ENCODE assay signal across 11 cellular contexts in genomic region chr19:41428481-41428859, GRCh38. TPM values are rescaled to one million over a fixed set of nuclear protein-coding genes. Genes with fewer than 3 reads are reported as not detected.
A peak's percentile ranks its signal among the peaks of the same experiment; 100 is the strongest.
DNase-seq lines count a peak whose midpoint lies in the region; ATAC-seq and TF ChIP-seq lines count a peak whose summit lies in the region.
"Had no signal": no experiment of that assay in that cellular context is flagged by ENCODE, and none has a peak within 500 bp of the region (broad histone marks: within the 10 kb centered on the region; RNA-seq: fewer than 3 reads in every experiment).

No MANE protein-coding gene starts in this region.

- no peaks in the 10 kb centered on the region for H3K27me3 ChIP-seq in foreskin keratinocyte
- H3K27me3 ChIP-seq in rectal smooth muscle tissue (ENCODE audit: control insufficient read depth, insufficient read depth, low read length): no peaks in the 10 kb centered on the region
- H3K27me3 ChIP-seq: MG63 had no signal

- H3K36me3 ChIP-seq in ES-I3 (ENCODE audit: insufficient read depth, low read length): peaks cover 6% of the 10 kb centered on the region; the same call in 1 of the 2 replicates
- H3K36me3 ChIP-seq in rectal smooth muscle tissue (ENCODE audit: control insufficient read depth, insufficient read depth, low read length): peaks cover 32% of the 10 kb centered on the region

- H3K9me3 ChIP-seq in ES-I3 (ENCODE audit: control insufficient read depth, insufficient read depth, low read length): no peaks in the 10 kb centered on the region
- H3K9me3 ChIP-seq: MG63 had no signal

- DNase-seq in UCSD-AML1 (lab: John Stamatoyannopoulos, UW; ENCODE audit: unreplicated experiment) (peak; percentile 53), foreskin keratinocyte (no peak), NCI-H2029 treated with DMSO at 0.1 percent for 48 hours (lab: John Stamatoyannopoulos, UW) (no peak)
- DNase-seq in activated CD4-positive, CD25-positive, alpha-beta regulatory T cell (lab: John Stamatoyannopoulos, UW): no peak
- DNase-seq: MG63, SHP77 treated with DMSO at 0.1 percent for 48 hours had no signal

- peak; percentile 16 for TF ChIP-seq CTCF in foreskin keratinocyte (conservative IDR thresholded peaks at IDR 0.05)

- H3K4me3 ChIP-seq in rectal smooth muscle tissue (ENCODE audit: low read length): peak overlapping the region; percentile 75
- H3K4me3 ChIP-seq: MG63 had no signal

- peak overlapping the region; percentile 64; the same call in 1 of the 2 replicates for H3K9ac ChIP-seq in ES-I3 (ENCODE audit: low read depth, low read length)
- H3K9ac ChIP-seq in rectal smooth muscle tissue (ENCODE audit: low read length): no peak overlapping the region

- ATAC-seq in foreskin keratinocyte (no peak), GM21423 (IDR thresholded peaks at IDR 0.05; ENCODE audit: unreplicated experiment) (no peak), HG03159 (IDR thresholded peaks at IDR 0.05; ENCODE audit: unreplicated experiment) (no peak)
- ATAC-seq: HCT116 had no signal

- H3K27ac ChIP-seq in foreskin keratinocyte: no peak overlapping the region
- H3K27ac ChIP-seq in rectal smooth muscle tissue (ENCODE audit: low read depth, low read length): peak overlapping the region; percentile 73

- H3K4me1 ChIP-seq in ES-I3 (ENCODE audit: insufficient read depth, low read length) (peaks cover 3% of the 10 kb centered on the region; the same call in 1 of the 2 replicates), foreskin keratinocyte (no peaks in the 10 kb centered on the region), rectal smooth muscle tissue (ENCODE audit: control insufficient read depth, insufficient read depth, low read length) (peaks cover 4% of the 10 kb centered on the region)

RNA-seq across cellular contexts. Expression of gene B3GNT8, which starts 1.3 kb away (rescaled TPM):
- total RNA-seq in foreskin keratinocyte: 2.2 and 2.9 TPM in 2 replicates
- 3.4 and 4.7 TPM in 2 replicates for polyA plus RNA-seq in foreskin keratinocyte

RNA-seq across cellular contexts. Expression of gene DMAC2, which starts 11.2 kb away (rescaled TPM):
- total RNA-seq in foreskin keratinocyte: 57.8 and 60.8 TPM in 2 replicates
- 67.8 and 72.0 TPM in 2 replicates for polyA plus RNA-seq in foreskin keratinocyte

RNA-seq across cellular contexts. Expression of gene ERICH4, which starts 14.5 kb away (rescaled TPM):
- total RNA-seq in foreskin keratinocyte: not detected in 2 replicates
- polyA plus RNA-seq in foreskin keratinocyte: not detected in 2 replicates

RNA-seq across cellular contexts. Expression of gene BCKDHA, which starts 30.9 kb away (rescaled TPM):
- total RNA-seq in foreskin keratinocyte: 15.9 and 18.7 TPM in 2 replicates
- polyA plus RNA-seq in foreskin keratinocyte: 16.9 and 18.6 TPM in 2 replicates

RNA-seq across cellular contexts. Expression of gene EXOSC5, which starts 31.3 kb away (rescaled TPM):
- 19.6 and 22.7 TPM in 2 replicates for total RNA-seq in foreskin keratinocyte
- polyA plus RNA-seq in foreskin keratinocyte: 30.2 and 35.9 TPM in 2 replicates
